Comparison of ENCODE assay signal across 15 cellular contexts in genomic region chr7:66905689-66906088, GRCh38. TPM values are rescaled to one million over a fixed set of nuclear protein-coding genes. Genes with fewer than 3 reads are reported as not detected.
DNase-seq lines count a peak whose midpoint lies in the region; ATAC-seq and TF ChIP-seq lines count a peak whose summit lies in the region.
"Had no signal": no experiment of that assay in that cellular context is flagged by ENCODE, and none has a peak within 500 bp of the region (broad histone marks: within the 10 kb centered on the region; RNA-seq: fewer than 3 reads in every experiment).

No MANE protein-coding gene starts in this region.

- H3K36me3 ChIP-seq in cardiac muscle cell (no peaks in the 10 kb centered on the region), OCI-LY1 (ENCODE audit: insufficient read depth, low read length) (peaks cover 6% of the 10 kb centered on the region; the same call in 1 of the 2 replicates)
- H3K36me3 ChIP-seq: uterus had no signal

- H3K9me2 ChIP-seq in OCI-LY1 (ENCODE audit: low read depth, low read length), result no peaks in the 10 kb centered on the region

- in situ Hi-C loops in GM13976 (cut with MboI; ENCODE audit: low sequenced_read_pairs, unreplicated experiment), result no loop called here

- no peak overlapping the region for H3K4me3 Mint-ChIP-seq in stimulated activated memory B cell treated with anti-CD40 and anti-IgM and Interleukin-4, amounts not matched to agents 10 μg/mL and 1 μg/mL and 100 μg/mL, for 72 hours

- no peaks in the 10 kb centered on the region for H3K9me3 ChIP-seq in cardiac muscle cell (ENCODE audit: low read depth)
- H3K9me3 ChIP-seq in OCI-LY1 (ENCODE audit: low read length), result no peaks in the 10 kb centered on the region
- H3K9me3 ChIP-seq: uterus had no signal

- H3K4me1 Mint-ChIP-seq in stimulated activated memory B cell treated with anti-CD40 and anti-IgM and Interleukin-4, amounts not matched to agents 10 μg/mL and 1 μg/mL and 100 μg/mL, for 72 hours, result no peaks in the 10 kb centered on the region

- no peaks in the 10 kb centered on the region for H3K79me2 ChIP-seq in OCI-LY1 (ENCODE audit: insufficient read depth, low read length)

- no peaks in the 10 kb centered on the region for H3F3A ChIP-seq in OCI-LY1 (ENCODE audit: insufficient read depth, low read length)

- H3K27ac ChIP-seq in cardiac muscle cell, result no peak overlapping the region
- no peak overlapping the region for H3K27ac ChIP-seq in OCI-LY1 (ENCODE audit: low read depth, low read length, poor library complexity, severe bottlenecking)
- H3K27ac ChIP-seq: HL-60, uterus had no signal

- no peak for ATAC-seq in left cardiac atrium
- no peak for ATAC-seq in stimulated activated memory B cell treated with anti-CD40 and anti-IgM and Interleukin-4, amounts not matched to agents 10 μg/mL and 1 μg/mL and 100 μg/mL, for 72 hours
- no peak for ATAC-seq in GM19324 (IDR thresholded peaks at IDR 0.05; ENCODE audit: low FRiP score, unreplicated experiment)

- no peak overlapping the region for H2AFZ ChIP-seq in OCI-LY1 (ENCODE audit: low read length)

- H3K27me3 ChIP-seq in cardiac muscle cell (no peaks in the 10 kb centered on the region), OCI-LY1 (ENCODE audit: insufficient read depth, low read length) (no peaks in the 10 kb centered on the region)
- H3K27me3 ChIP-seq: uterus had no signal

- peak overlapping the region; percentile 12 for H3K27ac Mint-ChIP-seq in stimulated activated memory B cell treated with anti-CD40 and anti-IgM and Interleukin-4, amounts not matched to agents 10 μg/mL and 1 μg/mL and 100 μg/mL, for 72 hours

- H3K36me3 Mint-ChIP-seq in stimulated activated memory B cell treated with anti-CD40 and anti-IgM and Interleukin-4, amounts not matched to agents 10 μg/mL and 1 μg/mL and 100 μg/mL, for 72 hours, result peaks cover 6% of the 10 kb centered on the region

- no peaks in the 10 kb centered on the region for H3K4me1 ChIP-seq in cardiac muscle cell (ENCODE audit: low read depth)
- H3K4me1 ChIP-seq in OCI-LY1 (ENCODE audit: insufficient read depth, low read length, severe bottlenecking), result no peaks in the 10 kb centered on the region
- H3K4me1 ChIP-seq: uterus had no signal

- H3K9me3 Mint-ChIP-seq in stimulated activated memory B cell treated with anti-CD40 and anti-IgM and Interleukin-4, amounts not matched to agents 10 μg/mL and 1 μg/mL and 100 μg/mL, for 72 hours, result no peaks in the 10 kb centered on the region

- intact Hi-C loops in left cardiac atrium (cut with DNase I), result no loop called here

- no peak for TF ChIP-seq POLR2A in erythroblast (IDR thresholded peaks at IDR 0.05; ENCODE audit: low read length)

- H3K4me2 ChIP-seq in OCI-LY1 (ENCODE audit: low read length), result no peak overlapping the region

- TF ChIP-seq CTCF in cardiac muscle cell (IDR thresholded peaks at IDR 0.05; ENCODE audit: low read depth, low read length) (peak; percentile 16), OCI-LY1 (IDR thresholded peaks at IDR 0.05; ENCODE audit: low read length) (peak; percentile 53; the same call in 1 of the 2 replicates), GM13976 (IDR thresholded peaks at IDR 0.05; ENCODE audit: borderline replicate concordance, control extremely low read depth, extremely low read depth, insufficient read depth, missing control alignments) (no peak)

- no peaks in the 10 kb centered on the region for H4K20me1 ChIP-seq in OCI-LY1 (ENCODE audit: insufficient read depth, low read length)

- H3K9ac ChIP-seq in OCI-LY1 (ENCODE audit: low read length), result no peak overlapping the region

- H3K4me3 ChIP-seq in cardiac muscle cell (no peak overlapping the region), OCI-LY1 (ENCODE audit: low read depth, low read length, poor library complexity, severe bottlenecking) (no peak overlapping the region)
- H3K4me3 ChIP-seq: uterus had no signal

- no peaks in the 10 kb centered on the region for H3K27me3 Mint-ChIP-seq in stimulated activated memory B cell treated with anti-CD40 and anti-IgM and Interleukin-4, amounts not matched to agents 10 μg/mL and 1 μg/mL and 100 μg/mL, for 72 hours

- DNase-seq in cardiac muscle cell (ENCODE audit: low read depth in 1 of 2, low spot score in 1 of 2) (no peak), left cardiac atrium (no peak), erythroblast (lab: John Stamatoyannopoulos, UW) (peak; percentile 29 to 31), GM13976 (ENCODE audit: low spot score) (no peak), NCI-H226 (no peak)
- DNase-seq: activated CD4-positive, alpha-beta T cell treated with anti-CD3 and anti-CD28 coated beads for 48 hours; activated naive CD4-positive, alpha-beta T cell; kidney glomerular epithelial cell; NCI-H1436; stimulated activated CD4-positive, alpha-beta T cell treated with anti-CD3 and anti-CD28 coated beads, Interleukin-15, amount 100 ng/mL, for 24 hours; uterus had no signal

RNA-seq across cellular contexts. Expression of gene TMEM248, which starts 15.3 kb away (rescaled TPM):
- total RNA-seq in cardiac muscle cell (53.0 and 86.8 TPM in 2 replicates), left cardiac atrium (10 to 100 TPM; 53.6 to 64.1 TPM)
- 55.7 and 58.1 TPM in 2 replicates for polyA plus RNA-seq in cardiac muscle cell

Comparison
In these comparisons a context has a peak if more than half of its experiments do, and no peak if none do; other contexts are left out.
1. DNase-seq: peak in erythroblast (2 of 2); none in cardiac muscle cell (0 of 2), left cardiac atrium (single experiment), GM13976 (single experiment) and NCI-H226 (single experiment).